Comparison of ENCODE assay signal across 13 cellular contexts in the genomic region with DNA sequence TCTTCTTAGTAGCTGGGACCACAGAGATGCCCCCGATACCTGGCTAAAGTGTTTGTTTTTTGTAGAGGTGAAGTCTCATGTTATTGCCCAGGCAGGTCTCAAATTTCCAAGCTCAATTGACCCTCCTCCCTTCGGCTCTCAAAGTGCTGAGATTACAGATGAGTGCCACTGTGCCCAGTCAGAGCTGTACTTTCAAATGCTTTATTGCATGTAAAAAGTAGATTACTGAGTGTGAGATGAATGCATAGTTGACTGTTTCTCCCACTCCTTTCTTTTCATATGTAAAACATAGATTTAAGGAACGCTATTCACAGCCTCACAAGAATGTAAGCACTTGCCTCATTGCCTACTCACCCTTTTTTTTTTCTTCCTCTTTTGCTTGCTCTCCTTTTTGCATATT.
"Had no signal": no experiment of that assay in that cellular context is flagged by ENCODE, and none has a peak within 500 bp of the region (broad histone marks: within the 10 kb centered on the region; RNA-seq: fewer than 3 reads in every experiment).

No MANE protein-coding gene starts in this region.

- H3K4me2 ChIP-seq: hepatocyte had no signal

- DNase-seq: activated CD4-positive, CD25-positive, alpha-beta regulatory T cell; activated T-cell treated with anti-CD3 and anti-CD28 coated beads, Interleukin-2, amount 50 U/mL, for 1 hour; body of pancreas; cortex of kidney; erythroblast; mammary epithelial cell; natural killer cell; right lobe of liver; tibial artery had no signal

- H3K27ac ChIP-seq: body of pancreas, hepatocyte, prostate gland, right lobe of liver, tibial artery had no signal

- H3K9me3 ChIP-seq: body of pancreas, prostate gland, right lobe of liver, tibial artery had no signal

- H3K27me3 ChIP-seq: body of pancreas, hepatocyte, right lobe of liver, tibial artery had no signal

- H3K36me3 ChIP-seq: prostate gland, right lobe of liver, tibial artery had no signal

- H3K79me2 ChIP-seq: hepatocyte had no signal

- H3K4me1 ChIP-seq: body of pancreas, prostate gland, right lobe of liver, tibial artery had no signal

- H2AFZ ChIP-seq: hepatocyte had no signal

- H3K4me3 ChIP-seq: body of pancreas, hepatocyte, prostate gland, right lobe of liver, tibial artery had no signal

- ATAC-seq: body of pancreas; left lobe of liver; natural killer cell; right lobe of liver; stimulated activated effector memory CD8-positive, alpha-beta T cell treated with anti-CD3 and anti-CD28 coated beads, Interleukin-12 subunit alpha, Interleukin-12 subunit beta, amount 100 ng/mL, for 72 hours had no signal
